ENCODE assay signal across 23 cellular contexts in the genomic region with DNA sequence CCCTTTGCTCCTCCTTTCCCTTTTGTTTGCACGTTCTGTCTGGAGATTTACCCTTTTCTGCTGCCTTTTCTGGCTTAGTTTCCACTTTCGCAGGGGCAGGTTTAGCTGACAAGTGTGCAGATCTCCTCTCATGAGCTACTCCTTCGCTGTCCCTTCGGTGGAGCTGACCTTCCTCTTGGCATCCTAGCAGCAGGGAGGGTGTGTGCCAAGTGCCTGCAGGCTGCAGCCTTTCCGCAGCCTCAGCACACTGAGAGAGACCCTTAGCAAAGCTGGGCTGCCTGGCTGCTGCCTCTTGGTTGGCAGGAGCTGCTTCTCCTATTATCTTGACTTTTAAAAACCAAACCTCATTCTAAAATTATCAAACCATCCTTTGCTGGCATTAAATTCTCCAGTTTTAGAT.
A peak's percentile ranks its signal among the peaks of the same experiment; 100 is the strongest.
DNase-seq lines count a peak whose midpoint lies in the region; ATAC-seq and TF ChIP-seq lines count a peak whose summit lies in the region.
"Had no signal": no experiment of that assay in that cellular context is flagged by ENCODE, and none has a peak within 500 bp of the region (broad histone marks: within the 10 kb centered on the region; RNA-seq: fewer than 3 reads in every experiment).

No MANE protein-coding gene starts in this region.

- no peaks in the 10 kb centered on the region for H4K20me1 ChIP-seq in neural progenitor cell (ENCODE audit: low read depth)
- H4K20me1 ChIP-seq: BLaER1 treated with 17β-estradiol and CSF1 and Interleukin-3, amounts not matched to agents 10 nM and 100 nM had no signal

- H3K9me3 Mint-ChIP-seq in WTC11, result peaks cover 40% of the 10 kb centered on the region
- peaks cover 26% of the 10 kb centered on the region for H3K9me3 Mint-ChIP-seq in neural progenitor cell

- H3K79me1 ChIP-seq in mesenchymal stem cell (replicated peaks; ENCODE audit: low read length, poor library complexity, severe bottlenecking), result peaks cover 2% of the 10 kb centered on the region

- H3K4me2 ChIP-seq in neural progenitor cell, result no peak overlapping the region
- no peak overlapping the region for H3K4me2 ChIP-seq in mesenchymal stem cell (ENCODE audit: low read length, poor library complexity, severe bottlenecking)
- H3K4me2 ChIP-seq: A549; BLaER1 treated with 17β-estradiol and CSF1 and Interleukin-3, amounts not matched to agents 10 nM and 100 nM had no signal

- H3K9ac ChIP-seq in neural progenitor cell (peak overlapping the region; percentile 48), mesenchymal stem cell (ENCODE audit: low read length) (no peak overlapping the region)
- H3K9ac ChIP-seq: BLaER1 treated with 17β-estradiol and CSF1 and Interleukin-3, amounts not matched to agents 10 nM and 100 nM had no signal

- H2AFZ ChIP-seq in neural progenitor cell (replicated peaks), result peak overlapping the region; percentile 48
- no peak overlapping the region for H2AFZ ChIP-seq in mesenchymal stem cell (ENCODE audit: low read depth, low read length)

- H2BK120ac ChIP-seq in mesenchymal stem cell (ENCODE audit: low read depth, low read length), result no peak overlapping the region

- H3K4me1 ChIP-seq in right atrium auricular region (no peaks in the 10 kb centered on the region), neural progenitor cell (no peaks in the 10 kb centered on the region), mesenchymal stem cell (ENCODE audit: control insufficient read depth, insufficient read depth, low read depth, low read length) (no peaks in the 10 kb centered on the region)
- H3K4me1 ChIP-seq: A549; BE2C; BLaER1 treated with 17β-estradiol and CSF1 and Interleukin-3, amounts not matched to agents 10 nM and 100 nM had no signal

- H3K4me1 Mint-ChIP-seq in WTC11 (no peaks in the 10 kb centered on the region), neural progenitor cell (no peaks in the 10 kb centered on the region)
- H3K4me1 Mint-ChIP-seq: CD14-positive monocyte; CD8-positive, alpha-beta memory T cell had no signal

- no peak overlapping the region for H3K23ac ChIP-seq in mesenchymal stem cell (ENCODE audit: low read length in 2 of 2)

- H2BK12ac ChIP-seq in mesenchymal stem cell (ENCODE audit: low read length in 2 of 2), result no peak overlapping the region

- DNase-seq in Right ventricle myocardium superior (no peak), right atrium auricular region (ENCODE audit: low spot score) (no peak), WTC11 (ENCODE audit: low spot score) (no peak), neural progenitor cell (ENCODE audit: low spot score) (peak; percentile 15), mesenchymal stem cell (no peak), SKM-1 treated with dmso at 0.1 percent for 144 hours (lab: John Stamatoyannopoulos, UW; ENCODE audit: unreplicated experiment) (no peak)
- DNase-seq: 8988T; ACHN; AML-193; BE2C; CD4-positive, alpha-beta T cell; CD8-positive, alpha-beta memory T cell; DMS 273 treated with DMSO at 0.1 percent for 48 hours; DMS79; EL; GDM1; H7; HCEC 1CT had no signal

- H3K27me3 Mint-ChIP-seq in WTC11 (ENCODE audit: low read depth), result no peaks in the 10 kb centered on the region
- H3K27me3 Mint-ChIP-seq in neural progenitor cell (ENCODE audit: insufficient read depth, low read depth), result peaks cover 2% of the 10 kb centered on the region

- no peak for TF ChIP-seq CTCF in right atrium auricular region (IDR thresholded peaks at IDR 0.05)
- no peak for TF ChIP-seq CTCF in WTC11 (IDR thresholded peaks at IDR 0.05)
- no peak for TF ChIP-seq CTCF in neural progenitor cell (IDR thresholded peaks at IDR 0.05)

- no peak overlapping the region; the same call in 1 of the 2 replicates for H3K27ac Mint-ChIP-seq in WTC11
- H3K27ac Mint-ChIP-seq in neural progenitor cell, result no peak overlapping the region
- H3K27ac Mint-ChIP-seq: CD4-positive, alpha-beta T cell; CD8-positive, alpha-beta memory T cell had no signal

- no peak overlapping the region for H2AK5ac ChIP-seq in mesenchymal stem cell (ENCODE audit: low read length, severe bottlenecking)

- WGBS in mesenchymal stem cell, result 92% methylated on average over 5 of the region's 5 CpGs

- no peak overlapping the region for H3K4ac ChIP-seq in mesenchymal stem cell (ENCODE audit: low read depth in 1 of 2, low read length in 2 of 2)

- no peaks in the 10 kb centered on the region for H3F3A ChIP-seq in neural progenitor cell (ENCODE audit: low read depth)

- H2BK5ac ChIP-seq in mesenchymal stem cell (ENCODE audit: low read depth, low read length, poor library complexity, severe bottlenecking), result no peak overlapping the region

- POLR2A ChIA-PET in WTC11 (lab: Charles Lee), result interaction anchor here (1.0 kb wide), 1 partner anchor 133 kb away, joined by 4 read pairs; a partner anchor contains a TSS

- ATAC-seq in Right ventricle myocardium superior (ENCODE audit: poor library complexity) (peak; percentile 55), WTC11 (peak; percentile 67), HG03135 (IDR thresholded peaks at IDR 0.05; ENCODE audit: unreplicated experiment) (no peak)
- ATAC-seq: A549, GM12878 had no signal

- no peak overlapping the region for H4K91ac ChIP-seq in mesenchymal stem cell (ENCODE audit: low read length)

- H3K9me3 ChIP-seq in right atrium auricular region (peaks cover 0 to 34% of the 10 kb centered on the region in 2 donors), neural progenitor cell (ENCODE audit: low read depth) (peaks cover 3% of the 10 kb centered on the region), mesenchymal stem cell (ENCODE audit: control insufficient read depth, low read length) (peaks cover 36% of the 10 kb centered on the region)
- H3K9me3 ChIP-seq: BE2C had no signal

- no peak overlapping the region for H3K18ac ChIP-seq in mesenchymal stem cell (ENCODE audit: low read depth in 1 of 2, low read length in 2 of 2)

- CTCF ChIA-PET in WTC11 (lab: Charles Lee), result interaction anchor here (1.0 to 2.2 kb wide), 2 partner anchors 24 to 185 kb away, joined by 4 to 9 read pairs; no protein-coding TSS in a partner anchor

- no peak overlapping the region for H3K4me3 ChIP-seq in right atrium auricular region
- H3K4me3 ChIP-seq in neural progenitor cell, result no peak overlapping the region
- peak overlapping the region in 1 of 2 experiments; percentile 39 for H3K4me3 ChIP-seq in mesenchymal stem cell (ENCODE audit: insufficient read depth in 1 of 2, low read depth in 1 of 2, low read length in 2 of 2)
- H3K4me3 ChIP-seq: A549; BLaER1 treated with 17β-estradiol and CSF1 and Interleukin-3, amounts not matched to agents 10 nM and 100 nM; GM12878 had no signal

- H3K36me3 ChIP-seq in right atrium auricular region, result no peaks in the 10 kb centered on the region
- peaks cover 12% of the 10 kb centered on the region for H3K36me3 ChIP-seq in neural progenitor cell
- peaks cover 9 to 19% of the 10 kb centered on the region in 2 experiments for H3K36me3 ChIP-seq in mesenchymal stem cell (ENCODE audit: control insufficient read depth in 1 of 2, insufficient read depth in 2 of 2, low read depth in 1 of 2, low read length in 2 of 2)
- H3K36me3 ChIP-seq: BE2C; BLaER1 treated with 17β-estradiol and CSF1 and Interleukin-3, amounts not matched to agents 10 nM and 100 nM had no signal

- H3K4me3 Mint-ChIP-seq in WTC11, result no peak overlapping the region
- H3K4me3 Mint-ChIP-seq in neural progenitor cell, result no peak overlapping the region
- H3K4me3 Mint-ChIP-seq: CD14-positive monocyte; CD4-positive, alpha-beta T cell had no signal

- no peak overlapping the region for H2BK15ac ChIP-seq in mesenchymal stem cell (ENCODE audit: low read depth, poor library complexity, severe bottlenecking)

- intact Hi-C loops in Right ventricle myocardium superior (cut with DNase I), result no loop called here

- H4K8ac ChIP-seq in mesenchymal stem cell (ENCODE audit: low read length), result no peak overlapping the region

- H3K27me3 ChIP-seq in right atrium auricular region (no peaks in the 10 kb centered on the region), neural progenitor cell (no peaks in the 10 kb centered on the region), mesenchymal stem cell (ENCODE audit: control insufficient read depth in 1 of 2, insufficient read depth in 1 of 2, low read length in 2 of 2) (no peaks in the 10 kb centered on the region)
- H3K27me3 ChIP-seq: BE2C; BLaER1 treated with 17β-estradiol and CSF1 and Interleukin-3, amounts not matched to agents 10 nM and 100 nM had no signal

- H3K27ac ChIP-seq in right atrium auricular region (no peak overlapping the region), neural progenitor cell (no peak overlapping the region), mesenchymal stem cell (ENCODE audit: low read length, poor library complexity, severe bottlenecking) (no peak overlapping the region)
- H3K27ac ChIP-seq: A549; BLaER1 treated with 17β-estradiol and CSF1 and Interleukin-3, amounts not matched to agents 10 nM and 100 nM had no signal

- no peak overlapping the region for H3K14ac ChIP-seq in mesenchymal stem cell (ENCODE audit: low read length in 2 of 2)

- H3K79me2 ChIP-seq in neural progenitor cell (ENCODE audit: low read depth), result no peaks in the 10 kb centered on the region

- peaks cover 31% of the 10 kb centered on the region for H3K36me3 Mint-ChIP-seq in WTC11
- peaks cover 36% of the 10 kb centered on the region for H3K36me3 Mint-ChIP-seq in neural progenitor cell

TF ChIP-seq in WTC11, 78 proteins besides CTCF, POLR2A, EP300 and RAD21 (continues in another document):
- TF ChIP-seq GTF2I (CRISPR knock-in tag; conservative IDR thresholded peaks at IDR 0.05) (no peak), ZNF138 (CRISPR knock-in tag; conservative IDR thresholded peaks at IDR 0.05) (no peak), EMX1 (CRISPR knock-in tag; IDR thresholded peaks at IDR 0.05) (no peak), ATF1 (CRISPR knock-in tag; IDR thresholded peaks at IDR 0.05) (no peak)
